In genomic region chr1:33270379-33270778, GRCh38 we compare ENCODE assay signal across 36 cellular contexts. TPM values are rescaled to one million over a fixed set of nuclear protein-coding genes. Genes with fewer than 3 reads are reported as not detected.
"Had no signal": no experiment of that assay in that cellular context is flagged by ENCODE, and none has a peak within 500 bp of the region (broad histone marks: within the 10 kb centered on the region; RNA-seq: fewer than 3 reads in every experiment).

No MANE protein-coding gene starts in this region.

- H3K9me3 ChIP-seq: gastrocnemius medialis, heart left ventricle, lower lobe of right lung, stomach, thyroid gland, vagina had no signal

- FAIRE-seq: colon had no signal

- DNase-seq: cerebellar nuclear complex; dorsolateral prefrontal cortex; effector CD4-positive, alpha-beta T cell; endodermal cell; foreskin fibroblast; gastrocnemius medialis; heart left ventricle; hippocampal formation; islet precursor cell; kidney glomerular epithelial cell; left colon; left ventricle myocardium superior; lower lobe of right lung; nephron progenitor cell; stimulated activated CD4-positive, alpha-beta T cell treated with anti-CD3 and anti-CD28 coated beads, Interleukin-12 subunit alpha, Interleukin-12 subunit beta, amount 100 ng/mL, for 4 hours; stimulated activated CD4-positive, alpha-beta T cell treated with anti-CD3 and anti-CD28 coated beads, Interleukin-1b, Interleukin-23, amount 100 ng/mL, for 48 hours; stimulated activated CD4-positive, alpha-beta T cell treated with anti-CD3 and anti-CD28 coated beads, Interleukin-4, amount 100 ng/mL, for 1 hour; stimulated activated CD8-positive, alpha-beta memory T cell treated with anti-CD3 and anti-CD28 coated beads, Interleukin-4, amount 100 ng/mL, for 48 hours; stimulated activated naive CD4-positive, alpha-beta T cell treated with Interleukin-2 at 50 U/mL for 16 hours; stomach; thyroid gland; trophoblast cell had no signal

- H3K27ac ChIP-seq: epithelial cell of prostate, gastrocnemius medialis, lower lobe of right lung, parathyroid adenoma had no signal

- H3K4me3 Mint-ChIP-seq: endodermal cell, nephron progenitor cell had no signal

- H3K4me1 ChIP-seq: parathyroid adenoma had no signal

- H3K27ac Mint-ChIP-seq: endodermal cell, progenitor cell of endocrine pancreas had no signal

- H3K4me2 ChIP-seq: smooth muscle cell had no signal

- H2AFZ ChIP-seq: parathyroid adenoma had no signal

- H3K27me3 ChIP-seq: dorsolateral prefrontal cortex, gastrocnemius medialis, heart left ventricle, stomach, thyroid gland, vagina had no signal

- H3K9me3 Mint-ChIP-seq: endodermal cell, nephron progenitor cell had no signal

- H3K27me3 Mint-ChIP-seq: progenitor cell of endocrine pancreas had no signal

- H3K36me3 ChIP-seq: gastrocnemius medialis, thyroid gland, vagina had no signal

- H3K4me3 ChIP-seq: dorsolateral prefrontal cortex, gastrocnemius medialis, heart left ventricle, lower lobe of right lung, smooth muscle cell, stomach, thyroid gland, vagina had no signal

RNA-seq across cellular contexts. Expression of gene A3GALT2, which starts 50.5 kb away (rescaled TPM):
- total RNA-seq: endodermal cell, esophagus mucosa, gastrocnemius medialis, glomerular endothelial cell, left colon, left ventricle myocardium superior, lower lobe of right lung, mononuclear cell, omental fat pad, sciatic nerve, smooth muscle cell, stomach, subcutaneous adipose tissue, temporal lobe, ureter, vagina had no signal
- polyA plus RNA-seq: heart left ventricle, smooth muscle cell, stomach had no signal
